11 cellular contexts compared by ENCODE assay signal in genomic region chr6:107658920-107659879, GRCh38.
DNase-seq lines count a peak whose midpoint lies in the region; ATAC-seq, FAIRE-seq and TF ChIP-seq lines count a peak whose summit lies in the region.
"Had no signal": no experiment of that assay in that cellular context is flagged by ENCODE, and none has a peak within 500 bp of the region (broad histone marks: within the 10 kb centered on the region; RNA-seq: fewer than 3 reads in every experiment).

No MANE protein-coding gene starts in this region.

- peaks cover 5% of the 10 kb centered on the region for H3K36me3 Mint-ChIP-seq in activated CD8-positive, alpha-beta memory T cell treated with anti-CD3 and anti-CD28 coated beads, Interleukin-2, amount 10 ng/mL, durations not matched to agents 7 days and 5 days
- peaks cover 8% of the 10 kb centered on the region for H3K36me3 Mint-ChIP-seq in astrocyte (ENCODE audit: low read depth, unreplicated experiment)

- intact Hi-C loops in spleen (cut with DNase I; ENCODE audit: low total_unique reads) (no loop called here), Right ventricle myocardium superior (cut with DNase I) (loop anchor here (10.0 kb wide), 1 partner anchor 164 kb away; the partner anchor contains the start of gene SOBP)

- no peaks in the 10 kb centered on the region for H3K36me3 ChIP-seq in astrocyte (ENCODE audit: insufficient read depth, low read length)
- no peaks in the 10 kb centered on the region for H3K36me3 ChIP-seq in spleen
- H3K36me3 ChIP-seq: vagina had no signal

- H3K9ac ChIP-seq in astrocyte (ENCODE audit: low read length), result no peak overlapping the region

- 90 to 92% (median 90%) methylated on average over 18 of the region's 18 CpGs for WGBS in spleen, 5 donors

- CTCF ChIA-PET in activated CD8-positive, alpha-beta memory T cell treated with anti-CD3 and anti-CD28 coated beads, Interleukin-2, amount 10 ng/mL, durations not matched to agents 7 days and 5 days (lab: Charles Lee), result interaction anchor here (0.6 to 4.8 kb wide), 7 partner anchors 10 to 340 kb away, joined by 3 to 28 read pairs (median 10); partner anchors contain the start of gene PDSS2

- peaks cover 45% of the 10 kb centered on the region for H3K4me1 Mint-ChIP-seq in activated CD8-positive, alpha-beta memory T cell treated with anti-CD3 and anti-CD28 coated beads, Interleukin-2, amount 10 ng/mL, durations not matched to agents 7 days and 5 days
- peaks cover 20% of the 10 kb centered on the region for H3K4me1 Mint-ChIP-seq in astrocyte (ENCODE audit: low read depth, unreplicated experiment)

- peak overlapping the region; percentile 97 for H3K27ac Mint-ChIP-seq in activated CD8-positive, alpha-beta memory T cell treated with anti-CD3 and anti-CD28 coated beads, Interleukin-2, amount 10 ng/mL, durations not matched to agents 7 days and 5 days
- no peak overlapping the region for H3K27ac Mint-ChIP-seq in astrocyte (ENCODE audit: unreplicated experiment)

- no peak overlapping the region for H2AFZ ChIP-seq in astrocyte (ENCODE audit: low read depth, low read length)

- ATAC-seq in activated CD8-positive, alpha-beta memory T cell treated with anti-CD3 and anti-CD28 coated beads, Interleukin-2, amount 10 ng/mL, durations not matched to agents 7 days and 5 days, result no peak
- ATAC-seq in Right ventricle myocardium superior (ENCODE audit: poor library complexity), result no peak

- H3K9me3 ChIP-seq in astrocyte (ENCODE audit: insufficient read depth, low read depth, low read length), result no peaks in the 10 kb centered on the region
- no peaks in the 10 kb centered on the region for H3K9me3 ChIP-seq in spleen
- H3K9me3 ChIP-seq: vagina had no signal

- no peaks in the 10 kb centered on the region for H3K9me3 Mint-ChIP-seq in activated CD8-positive, alpha-beta memory T cell treated with anti-CD3 and anti-CD28 coated beads, Interleukin-2, amount 10 ng/mL, durations not matched to agents 7 days and 5 days (ENCODE audit: low read depth)
- H3K9me3 Mint-ChIP-seq in astrocyte (ENCODE audit: unreplicated experiment), result no peaks in the 10 kb centered on the region

- FAIRE-seq in astrocyte (lab: Jason Lieb, UNC), result no peak

- H4K20me1 ChIP-seq in astrocyte (ENCODE audit: insufficient read depth, low read length), result no peaks in the 10 kb centered on the region

- peaks cover 16% of the 10 kb centered on the region for H3K4me1 ChIP-seq in astrocyte (ENCODE audit: insufficient read depth, low read length)
- peaks cover 25 to 57% (median 44%) of the 10 kb centered on the region in 6 donors for H3K4me1 ChIP-seq in spleen

- no peak for TF ChIP-seq CTCF in astrocyte (IDR thresholded peaks at IDR 0.05; ENCODE audit: insufficient read depth, low read depth, low read length)
- no peak for TF ChIP-seq CTCF in spleen (IDR thresholded peaks at IDR 0.05 in 8 of 11, conservative IDR thresholded peaks at IDR 0.05 in 3 of 11)
- no peak for TF ChIP-seq CTCF in coronary artery (IDR thresholded peaks at IDR 0.05)

- peak overlapping the region; percentile 21 for H3K4me2 ChIP-seq in astrocyte (ENCODE audit: low read length)

- no peak for DNase-seq in activated CD8-positive, alpha-beta memory T cell treated with anti-CD3 and anti-CD28 coated beads, Interleukin-2, amount 10 ng/mL, durations not matched to agents 7 days and 5 days
- no peak for DNase-seq in activated CD8-positive, alpha-beta memory T cell treated with anti-CD3 and anti-CD28 coated beads, Interleukin-2, amount 50 U/mL, for 4 hours
- DNase-seq in NCI-H2171 (lab: John Stamatoyannopoulos, UW) (peak; percentile 17), astrocyte (ENCODE audit: low read depth) (no peak), spleen (no peak), Right ventricle myocardium superior (no peak), coronary artery (ENCODE audit: low spot score) (no peak)
- no peak for DNase-seq in stimulated activated CD4-positive, alpha-beta T cell treated with anti-CD3 and anti-CD28 coated beads, Interleukin-15, amount 100 ng/mL, for 24 hours
- DNase-seq: KG1; stimulated activated CD4-positive, alpha-beta T cell treated with anti-CD3 and anti-CD28 coated beads, Interleukin-4, amount 100 ng/mL, for 4 hours had no signal

- H3K4me3 Mint-ChIP-seq in activated CD8-positive, alpha-beta memory T cell treated with anti-CD3 and anti-CD28 coated beads, Interleukin-2, amount 10 ng/mL, durations not matched to agents 7 days and 5 days, result peak overlapping the region; percentile 75
- no peak overlapping the region for H3K4me3 Mint-ChIP-seq in astrocyte (ENCODE audit: unreplicated experiment)

- no peaks in the 10 kb centered on the region for H3K79me2 ChIP-seq in astrocyte (ENCODE audit: insufficient read depth, low read length)

- TF ChIP-seq POLR2A in spleen (IDR thresholded peaks at IDR 0.05), result no peak

- H3K27me3 ChIP-seq in astrocyte (ENCODE audit: insufficient read depth, low read length), result no peaks in the 10 kb centered on the region
- no peaks in the 10 kb centered on the region for H3K27me3 ChIP-seq in spleen (replicated peaks in 1 of 7)
- H3K27me3 ChIP-seq: vagina had no signal

- H3K27ac ChIP-seq in astrocyte (ENCODE audit: low read depth, low read length) (no peak overlapping the region), spleen (peak overlapping the region in 6 of 8 donors; percentile 22 to 87 (median 81)), coronary artery (no peak overlapping the region)

- H3K4me3 ChIP-seq in astrocyte (ENCODE audit: insufficient read depth, low read depth, low read length) (no peak overlapping the region), spleen (peak overlapping the region in 2 of 8 donors; percentile 31 to 58), coronary artery (no peak overlapping the region)

- peaks cover 3% of the 10 kb centered on the region for H3K27me3 Mint-ChIP-seq in activated CD8-positive, alpha-beta memory T cell treated with anti-CD3 and anti-CD28 coated beads, Interleukin-2, amount 10 ng/mL, durations not matched to agents 7 days and 5 days
- peaks cover 12% of the 10 kb centered on the region for H3K27me3 Mint-ChIP-seq in astrocyte (ENCODE audit: low read depth, unreplicated experiment)

Comparison
In these comparisons a context has a peak if more than half of its experiments do, and no peak if none do; other contexts are left out.
1. H3K27ac ChIP-seq: peak in spleen (6 of 8); none in astrocyte (single experiment) and coronary artery (0 of 2).